18 cellular contexts compared by ENCODE assay signal in genomic region chr20:58909585-58909984, GRCh38. TPM values are rescaled to one million over a fixed set of nuclear protein-coding genes. Genes with fewer than 3 reads are reported as not detected.
"Had no signal": no experiment of that assay in that cellular context is flagged by ENCODE, and none has a peak within 500 bp of the region (broad histone marks: within the 10 kb centered on the region; RNA-seq: fewer than 3 reads in every experiment).

No MANE protein-coding gene starts in this region.

- H3K9me3 Mint-ChIP-seq: activated CD4-positive, alpha-beta T cell treated with anti-CD3 and anti-CD28 coated beads, Interleukin-2, amount 10 ng/mL, durations not matched to agents 7 days and 5 days; activated naive CD4-positive, alpha-beta T cell treated with anti-CD3 and anti-CD28 coated beads for 36 hours; activated naive CD8-positive, alpha-beta T cell treated with anti-CD3 and anti-CD28 coated beads, Interleukin-2, amount 50 U/mL, for 24 hours; activated T-helper 17 cell treated with anti-CD3 and anti-CD28 coated beads, Interleukin-2, amount 50 U/mL, for 72 hours; memory B cell; naive thymus-derived CD8-positive, alpha-beta T cell; stimulated activated naive CD8-positive, alpha-beta T cell treated with anti-CD3 and anti-CD28 coated beads, Interleukin-15, amount 100 ng/mL, for 72 hours had no signal

- H3K9me3 ChIP-seq: mucosa of descending colon, upper lobe of right lung had no signal

- ATAC-seq: activated naive CD8-positive, alpha-beta T cell treated with anti-CD3 and anti-CD28 coated beads, Interleukin-2, amount 50 U/mL, for 24 hours; activated T-helper 17 cell treated with anti-CD3 and anti-CD28 coated beads, Interleukin-2, amount 50 U/mL, for 72 hours; left lobe of liver; mucosa of descending colon; naive thymus-derived CD8-positive, alpha-beta T cell; right cardiac atrium; stimulated activated naive CD8-positive, alpha-beta T cell treated with anti-CD3 and anti-CD28 coated beads, Interleukin-15, amount 100 ng/mL, for 72 hours; upper lobe of right lung had no signal

- H3K27ac ChIP-seq: upper lobe of right lung had no signal

- DNase-seq: activated CD4-positive, alpha-beta T cell treated with anti-CD3 and anti-CD28 coated beads, Interleukin-2, amount 10 ng/mL, durations not matched to agents 7 days and 5 days; activated CD8-positive, alpha-beta memory T cell treated with anti-CD3 and anti-CD28 coated beads for 24 hours; activated naive CD4-positive, alpha-beta T cell treated with anti-CD3 and anti-CD28 coated beads for 36 hours; activated naive CD8-positive, alpha-beta T cell treated with anti-CD3 and anti-CD28 coated beads, Interleukin-2, amount 50 U/mL, for 24 hours; aorta; dorsolateral prefrontal cortex; islet precursor cell; mucosa of descending colon; naive thymus-derived CD8-positive, alpha-beta T cell; stimulated activated naive CD8-positive, alpha-beta T cell treated with anti-CD3 and anti-CD28 coated beads, Interleukin-15, amount 100 ng/mL, for 72 hours; T-helper 9 cell; upper lobe of right lung had no signal

- H3K4me3 Mint-ChIP-seq: activated CD4-positive, alpha-beta T cell treated with anti-CD3 and anti-CD28 coated beads, Interleukin-2, amount 10 ng/mL, durations not matched to agents 7 days and 5 days; activated naive CD4-positive, alpha-beta T cell treated with anti-CD3 and anti-CD28 coated beads for 36 hours; activated naive CD8-positive, alpha-beta T cell treated with anti-CD3 and anti-CD28 coated beads, Interleukin-2, amount 50 U/mL, for 24 hours; activated T-helper 17 cell treated with anti-CD3 and anti-CD28 coated beads, Interleukin-2, amount 50 U/mL, for 72 hours; stimulated activated naive CD8-positive, alpha-beta T cell treated with anti-CD3 and anti-CD28 coated beads, Interleukin-15, amount 100 ng/mL, for 72 hours had no signal

- H3K4me2 ChIP-seq: smooth muscle cell had no signal

- H3K4me3 ChIP-seq: dorsolateral prefrontal cortex, mucosa of descending colon, smooth muscle cell, upper lobe of right lung had no signal

- H3K27me3 Mint-ChIP-seq: activated CD4-positive, alpha-beta T cell treated with anti-CD3 and anti-CD28 coated beads, Interleukin-2, amount 10 ng/mL, durations not matched to agents 7 days and 5 days; activated naive CD8-positive, alpha-beta T cell treated with anti-CD3 and anti-CD28 coated beads, Interleukin-2, amount 50 U/mL, for 24 hours; activated T-helper 17 cell treated with anti-CD3 and anti-CD28 coated beads, Interleukin-2, amount 50 U/mL, for 72 hours; memory B cell; naive thymus-derived CD8-positive, alpha-beta T cell; stimulated activated naive CD8-positive, alpha-beta T cell treated with anti-CD3 and anti-CD28 coated beads, Interleukin-15, amount 100 ng/mL, for 72 hours had no signal

- H3K27ac Mint-ChIP-seq: activated CD4-positive, alpha-beta T cell treated with anti-CD3 and anti-CD28 coated beads, Interleukin-2, amount 10 ng/mL, durations not matched to agents 7 days and 5 days; activated naive CD8-positive, alpha-beta T cell treated with anti-CD3 and anti-CD28 coated beads, Interleukin-2, amount 50 U/mL, for 24 hours; activated T-helper 17 cell treated with anti-CD3 and anti-CD28 coated beads, Interleukin-2, amount 50 U/mL, for 72 hours; memory B cell had no signal

- H3K27me3 ChIP-seq: dorsolateral prefrontal cortex, upper lobe of right lung had no signal

RNA-seq across cellular contexts. Expression of gene GNAS-AS1, which starts 58.9 kb away (rescaled TPM):
- total RNA-seq: posterior vena cava had no signal
- polyA plus RNA-seq: smooth muscle cell had no signal
